16 cellular contexts compared by ENCODE assay signal in genomic region chr10:86449926-86450558, GRCh38.
A peak's percentile ranks its signal among the peaks of the same experiment; 100 is the strongest.
DNase-seq lines count a peak whose midpoint lies in the region; ATAC-seq and TF ChIP-seq lines count a peak whose summit lies in the region.
"Had no signal": no experiment of that assay in that cellular context is flagged by ENCODE, and none has a peak within 500 bp of the region (broad histone marks: within the 10 kb centered on the region; RNA-seq: fewer than 3 reads in every experiment).

No MANE protein-coding gene starts in this region.

- peaks cover 93 to 100% (median 98%) of the 10 kb centered on the region in 11 experiments for H3K36me3 ChIP-seq in BLaER1 treated with 17β-estradiol and CSF1 and Interleukin-3, amounts not matched to agents 10 nM and 100 nM
- H3K36me3 ChIP-seq in DOHH2 (ENCODE audit: control insufficient read depth, low read length) (peaks cover 92% of the 10 kb centered on the region), OCI-LY1 (ENCODE audit: insufficient read depth, low read length) (peaks cover 93% of the 10 kb centered on the region)

- H3K4me2 ChIP-seq in BLaER1 treated with 17β-estradiol and CSF1 and Interleukin-3, amounts not matched to agents 10 nM and 100 nM, result peak overlapping the region; percentile 36 to 81 (median 64)
- H3K4me2 ChIP-seq in DOHH2 (ENCODE audit: low read length), result peak overlapping the region; percentile 57
- H3K4me2 ChIP-seq in OCI-LY1 (ENCODE audit: low read length), result no peak overlapping the region; the same call in 1 of the 2 replicates

- ATAC-seq in HG03571 (IDR thresholded peaks at IDR 0.05; ENCODE audit: unreplicated experiment) (no peak), HG02852 (IDR thresholded peaks at IDR 0.05; ENCODE audit: unreplicated experiment) (no peak)

- peaks cover 0 to 13% (median 10%) of the 10 kb centered on the region in 11 experiments; a peak in 17 of 22 replicates for H3K9me3 ChIP-seq in BLaER1 treated with 17β-estradiol and CSF1 and Interleukin-3, amounts not matched to agents 10 nM and 100 nM (replicated peaks in 1 of 11)
- H3K9me3 ChIP-seq in DOHH2 (ENCODE audit: control insufficient read depth, insufficient read depth, low read length) (no peaks in the 10 kb centered on the region), OCI-LY1 (ENCODE audit: low read length) (no peaks in the 10 kb centered on the region)
- H3K9me3 ChIP-seq: BE2C, HAP-1 had no signal

- peak overlapping the region in 2 of 11 experiments; percentile 8 to 32; a peak in 1 of 22 replicates for H3K9ac ChIP-seq in BLaER1 treated with 17β-estradiol and CSF1 and Interleukin-3, amounts not matched to agents 10 nM and 100 nM
- no peak overlapping the region for H3K9ac ChIP-seq in OCI-LY1 (ENCODE audit: low read length)

- H3F3A ChIP-seq in DOHH2 (ENCODE audit: control insufficient read depth, insufficient read depth), result peaks cover 20% of the 10 kb centered on the region
- no peaks in the 10 kb centered on the region for H3F3A ChIP-seq in OCI-LY1 (ENCODE audit: insufficient read depth, low read length)

- H3K79me2 ChIP-seq in DOHH2 (ENCODE audit: control insufficient read depth, low read length), result peaks cover 36% of the 10 kb centered on the region
- H3K79me2 ChIP-seq in OCI-LY1 (ENCODE audit: insufficient read depth, low read length), result no peaks in the 10 kb centered on the region

- no peaks in the 10 kb centered on the region for H3K9me3 Mint-ChIP-seq in immature natural killer cell

- no peak overlapping the region for H2AFZ ChIP-seq in OCI-LY1 (ENCODE audit: low read length)

- DNase-seq in immature natural killer cell (no peak), hepatic stellate cell (ENCODE audit: low spot score) (no peak)
- DNase-seq: anterior cingulate cortex; BE2C; EL; erythroblast; mesenchymal stem cell; NCI-H1417 treated with DMSO at 0.1 percent for 48 hours; stimulated activated CD4-positive, alpha-beta T cell treated with anti-CD3 and anti-CD28 coated beads, Interleukin-4, amount 100 ng/mL, for 24 hours; T-helper 1 cell had no signal

- TF ChIP-seq CTCF in DOHH2 (IDR thresholded peaks at IDR 0.05; ENCODE audit: low read depth, low read length, poor library complexity, severe bottlenecking), result no peak
- TF ChIP-seq CTCF in OCI-LY1 (IDR thresholded peaks at IDR 0.05; ENCODE audit: low read length), result no peak

- H3K27ac Mint-ChIP-seq in immature natural killer cell, result peak overlapping the region; percentile 11 to 75 (median 49)

- peaks cover 10 to 41% (median 20%) of the 10 kb centered on the region in 3 donors for H3K36me3 Mint-ChIP-seq in immature natural killer cell

- H3K27ac ChIP-seq in BLaER1 treated with 17β-estradiol and CSF1 and Interleukin-3, amounts not matched to agents 10 nM and 100 nM, result peak overlapping the region in 10 of 11 experiments; percentile 24 to 71 (median 50); a peak in 16 of 22 replicates
- H3K27ac ChIP-seq in DOHH2 (ENCODE audit: low read depth, low read length) (peak overlapping the region; percentile 79), OCI-LY1 (ENCODE audit: low read depth, low read length, poor library complexity, severe bottlenecking) (peak overlapping the region; percentile 62)

- no peak overlapping the region for H3K4me3 Mint-ChIP-seq in immature natural killer cell

- peaks cover 12 to 41% (median 29%) of the 10 kb centered on the region in 10 experiments for H3K4me1 ChIP-seq in BLaER1 treated with 17β-estradiol and CSF1 and Interleukin-3, amounts not matched to agents 10 nM and 100 nM
- peaks cover 74% of the 10 kb centered on the region for H3K4me1 ChIP-seq in DOHH2 (ENCODE audit: control insufficient read depth, low read length)
- H3K4me1 ChIP-seq in OCI-LY1 (ENCODE audit: insufficient read depth, low read length, severe bottlenecking), result peaks cover 28% of the 10 kb centered on the region
- H3K4me1 ChIP-seq: BE2C, HAP-1 had no signal

- H3K4me3 ChIP-seq in BLaER1 treated with 17β-estradiol and CSF1 and Interleukin-3, amounts not matched to agents 10 nM and 100 nM, result peak overlapping the region in 3 of 10 experiments; percentile 17 to 31 (median 20); a peak in 1 of 20 replicates
- H3K4me3 ChIP-seq in DOHH2 (ENCODE audit: low read length) (peak overlapping the region; percentile 49), OCI-LY1 (ENCODE audit: low read depth, low read length, poor library complexity, severe bottlenecking) (no peak overlapping the region)
- H3K4me3 ChIP-seq: HAP-1 had no signal

- H3K4me1 Mint-ChIP-seq in immature natural killer cell, result peaks cover 8 to 23% of the 10 kb centered on the region in 2 donors

- H3K9me2 ChIP-seq in DOHH2 (replicated peaks; ENCODE audit: control insufficient read depth, low read length) (no peaks in the 10 kb centered on the region), OCI-LY1 (ENCODE audit: low read depth, low read length) (no peaks in the 10 kb centered on the region)

- H4K20me1 ChIP-seq in BLaER1 treated with 17β-estradiol and CSF1 and Interleukin-3, amounts not matched to agents 10 nM and 100 nM, result peaks cover 0 to 54% (median 0%) of the 10 kb centered on the region in 11 experiments; a peak in 6 of 22 replicates
- H4K20me1 ChIP-seq in DOHH2 (ENCODE audit: control insufficient read depth, insufficient read depth, low read depth, low read length) (no peaks in the 10 kb centered on the region), OCI-LY1 (ENCODE audit: insufficient read depth, low read length) (no peaks in the 10 kb centered on the region)

- H3K27me3 ChIP-seq in BLaER1 treated with 17β-estradiol and CSF1 and Interleukin-3, amounts not matched to agents 10 nM and 100 nM, result no peaks in the 10 kb centered on the region
- H3K27me3 ChIP-seq in DOHH2 (ENCODE audit: control insufficient read depth, low read length), result no peaks in the 10 kb centered on the region
- H3K27me3 ChIP-seq in OCI-LY1 (ENCODE audit: insufficient read depth, low read length), result no peaks in the 10 kb centered on the region
- H3K27me3 ChIP-seq: BE2C had no signal

- H3K27me3 Mint-ChIP-seq in immature natural killer cell (ENCODE audit: low read depth in 3 of 3), result peaks cover 0 to 3% (median 2%) of the 10 kb centered on the region in 3 donors
